Comparison of ENCODE assay signal across 8 cellular contexts in genomic region chr11:118252688-118253087, GRCh38. TPM values are rescaled to one million over a fixed set of nuclear protein-coding genes. Genes with fewer than 3 reads are reported as not detected.
DNase-seq lines count a peak whose midpoint lies in the region; ATAC-seq, FAIRE-seq and TF ChIP-seq lines count a peak whose summit lies in the region.

No MANE protein-coding gene starts in this region.

- H3K9ac ChIP-seq in K562 (ENCODE audit: insufficient read depth in 1 of 2, low read depth in 2 of 2, low read length in 2 of 2) = no peak overlapping the region

- no peaks in the 10 kb centered on the region; a peak in 1 of 5 replicates for H3K27me3 ChIP-seq in K562 (ENCODE audit: control insufficient read depth in 2 of 2, insufficient read depth in 2 of 2, low read length in 2 of 2)

- TF ChIP-seq POLR2A in K562 (conservative IDR thresholded peaks at IDR 0.05) = no peak

- WGBS in K562 (ENCODE audit: insufficient coverage, low coverage, missing lambda C conversion rate) = 56% methylated on average over 3 of the region's 3 CpGs

- H3K4me3 Mint-ChIP-seq in Calu3 (ENCODE audit: low read depth, unreplicated experiment) = peak overlapping the region; percentile 81
- H3K4me3 Mint-ChIP-seq in natural killer cell treated with Interleukin-12 subunit alpha and Interleukin-12 subunit beta and Interleukin-15 and Interleukin-18, amount 100 ng/mL, for 72 hours = peak overlapping the region; percentile 97

- peak overlapping the region; percentile 94; the same call in 1 of the 2 replicates for H3K4me2 ChIP-seq in K562 (ENCODE audit: insufficient read depth, low read length)

- H3K9me3 Mint-ChIP-seq in Calu3 (ENCODE audit: low read depth, unreplicated experiment) = no peaks in the 10 kb centered on the region
- H3K9me3 Mint-ChIP-seq in natural killer cell treated with Interleukin-12 subunit alpha and Interleukin-12 subunit beta and Interleukin-15 and Interleukin-18, amount 100 ng/mL, for 72 hours = no peaks in the 10 kb centered on the region

- H4K20me1 ChIP-seq in K562 (replicated peaks; ENCODE audit: control insufficient read depth, insufficient read depth, low read length) = no peaks in the 10 kb centered on the region

- H3K9me1 ChIP-seq in K562 (ENCODE audit: control insufficient read depth, insufficient read depth, low read length) = no peaks in the 10 kb centered on the region

- no peak for FAIRE-seq in K562 (lab: Jason Lieb, UNC)

- DNase-seq in Calu3 (no peak), K562 (ENCODE audit: extremely low read depth in 1 of 4, low spot score in 3 of 4) (no peak), NCI-H345 treated with DMSO at 0.1 percent for 48 hours (lab: John Stamatoyannopoulos, UW; ENCODE audit: unreplicated experiment) (no peak), superior temporal gyrus (ENCODE audit: extremely low spot score) (no peak)
- no peak for DNase-seq in natural killer cell treated with Interleukin-12 subunit alpha and Interleukin-12 subunit beta and Interleukin-15 and Interleukin-18, amount 100 ng/mL, for 72 hours (ENCODE audit: low spot score)

- in situ Hi-C loops in K562 (cut with MboI) = no loop called here

- POLR2A ChIA-PET in K562 (lab: Yijun Ruan, JAX) = interaction anchor here (0.6 to 1.3 kb wide), 2 partner anchors 11 kb away, joined by 3 to 5 read pairs; partner anchors contain the start of gene MPZL2

- CTCF ChIA-PET in Calu3 (lab: Charles Lee) = interaction anchor here (0.9 to 2.2 kb wide), 5 partner anchors 11 to 81 kb away, joined by 3 to 7 read pairs (median 3); partner anchors contain the start of gene MPZL2
- CTCF ChIA-PET in K562 (lab: Yijun Ruan, JAX; ENCODE audit: low intra/inter-chr PET ratio) = no interaction called here

- H3K9me3 ChIP-seq in K562 (replicated peaks; ENCODE audit: control insufficient read depth, insufficient read depth, low read depth, low read length) = no peaks in the 10 kb centered on the region; the same call in 1 of the 2 replicates

- H3K27ac ChIP-seq in K562 (ENCODE audit: extremely low read depth, low read depth, low read length) = no peak overlapping the region

- no TSS peak for BruUV-seq in Calu3 (replicated peaks; lab: Mats Ljungman, UMichigan)
- no TSS peak for BruUV-seq in K562 (replicated peaks; lab: Mats Ljungman, UMichigan)

- no peaks in the 10 kb centered on the region for H3K27me3 Mint-ChIP-seq in Calu3 (ENCODE audit: unreplicated experiment)
- no peaks in the 10 kb centered on the region for H3K27me3 Mint-ChIP-seq in natural killer cell treated with Interleukin-12 subunit alpha and Interleukin-12 subunit beta and Interleukin-15 and Interleukin-18, amount 100 ng/mL, for 72 hours

- peaks cover 24% of the 10 kb centered on the region for H3K36me3 Mint-ChIP-seq in Calu3 (ENCODE audit: insufficient read depth, unreplicated experiment)
- H3K36me3 Mint-ChIP-seq in natural killer cell treated with Interleukin-12 subunit alpha and Interleukin-12 subunit beta and Interleukin-15 and Interleukin-18, amount 100 ng/mL, for 72 hours = no peaks in the 10 kb centered on the region

- no peak for TF ChIP-seq EP300 in K562 (IDR thresholded peaks at IDR 0.05; ENCODE audit: low read length)

- H3K27ac Mint-ChIP-seq in Calu3 (ENCODE audit: unreplicated experiment) = peak overlapping the region; percentile 99
- peak overlapping the region; percentile 98 to 99 for H3K27ac Mint-ChIP-seq in natural killer cell treated with Interleukin-12 subunit alpha and Interleukin-12 subunit beta and Interleukin-15 and Interleukin-18, amount 100 ng/mL, for 72 hours

- H2AFZ ChIP-seq in K562 (ENCODE audit: low read depth, low read length) = peak overlapping the region; percentile 100

- intact Hi-C loops in Calu3 (cut with micrococcal nuclease; ENCODE audit: unreplicated experiment) (no loop called here), K562 (cut with micrococcal nuclease) (no loop called here)

- peaks cover 11% of the 10 kb centered on the region for H3K4me1 Mint-ChIP-seq in Calu3 (ENCODE audit: low read depth, unreplicated experiment)
- H3K4me1 Mint-ChIP-seq in natural killer cell treated with Interleukin-12 subunit alpha and Interleukin-12 subunit beta and Interleukin-15 and Interleukin-18, amount 100 ng/mL, for 72 hours (ENCODE audit: low read depth in 2 of 2) = peaks cover 21% of the 10 kb centered on the region in 2 donors

- no peak for TF ChIP-seq RAD21 in K562 (CRISPR knock-in tag; conservative IDR thresholded peaks at IDR 0.05 in 1 of 2, IDR thresholded peaks at IDR 0.05 in 1 of 2)

- peaks cover 0 to 3% of the 10 kb centered on the region in 2 experiments; a peak in 1 of 5 replicates for H3K4me1 ChIP-seq in K562 (replicated peaks in 1 of 2; ENCODE audit: control insufficient read depth in 2 of 2, insufficient read depth in 2 of 2, low read length in 2 of 2)

- TF ChIP-seq CTCF in Calu3 (IDR thresholded peaks at IDR 0.05; ENCODE audit: unreplicated experiment) = no peak
- TF ChIP-seq CTCF in K562 (IDR thresholded peaks at IDR 0.05 in 2 of 3, conservative IDR thresholded peaks at IDR 0.05 in 1 of 3; ENCODE audit: insufficient read depth in 2 of 3, low read depth in 1 of 3, low read length in 3 of 3) = no peak

- no peaks in the 10 kb centered on the region for H3K36me3 ChIP-seq in K562 (ENCODE audit: control insufficient read depth, insufficient read depth, low read length)

- no peak overlapping the region for H3K4me3 ChIP-seq in K562

- H3K79me2 ChIP-seq in K562 (ENCODE audit: control insufficient read depth, insufficient read depth, low read length) = no peaks in the 10 kb centered on the region

- ATAC-seq in HG03175 (IDR thresholded peaks at IDR 0.05; ENCODE audit: unreplicated experiment) (peak; percentile 34), K562 (no peak), HG03280 (IDR thresholded peaks at IDR 0.05; ENCODE audit: unreplicated experiment) (no peak), GM21619 (IDR thresholded peaks at IDR 0.05; ENCODE audit: unreplicated experiment) (no peak)
- no peak for ATAC-seq in natural killer cell treated with Interleukin-12 subunit alpha and Interleukin-12 subunit beta and Interleukin-15 and Interleukin-18, amount 100 ng/mL, for 72 hours

RNA-seq across cellular contexts. Expression of gene MPZL3, which starts 0.5 kb away (rescaled TPM):
- 5.9 and 6.9 TPM in 2 replicates for total RNA-seq in Calu3 (2022)
- total RNA-seq in K562 (2011; cell fraction: chromatin; rRNA removed; ENCODE audit: low replicate concordance) = 0.74 and 1.2 TPM in 2 replicates
- 0.53 and 1.2 TPM in 2 replicates for total RNA-seq in K562 (2011; cell fraction: nucleolus; rRNA removed)
- 1.4 and 2.1 TPM in 2 replicates for total RNA-seq in K562 (2011; cell fraction: nucleoplasm; rRNA removed)
- 1.2 and 1.3 TPM in 2 replicates for total RNA-seq in K562 (2014; rRNA removed)
- total RNA-seq in K562 (2014; rRNA removed; fragmentation: Illumina TruSeq; extraction: Trizol) = 2.5 and 2.9 TPM in 2 replicates
- 1.7 and 1.9 TPM in 2 replicates for total RNA-seq in K562 (2015; rRNA removed; fragmentation: Illumina TruSeq; extraction: Trizol)
- total RNA-seq in K562 (2021) = 1.8 and 2.1 TPM in 2 replicates
- 1.5 and 3.3 TPM in 2 replicates for polyA plus RNA-seq in K562 (2011; rRNA removed)
- 0.42 and 2.3 TPM in 2 replicates for polyA plus RNA-seq in K562 (2011; cell fraction: cytosol; rRNA removed)
- polyA plus RNA-seq in K562 (2011; cell fraction: nucleus; rRNA removed) = 0.58 and 1.9 TPM in 2 replicates
- 2.0 and 3.8 TPM in 2 replicates for polyA plus RNA-seq in K562 (2012)
- polyA plus RNA-seq in K562 (2014; fragmentation: Illumina TruSeq; extraction: Trizol) = 1.5 TPM in 2 replicates
- polyA plus RNA-seq in K562 (2014; fragmentation: Nextera tagmentation; extraction: Ambion mirVana) = 1 to 10 TPM; 1.6 to 2.9 TPM
- polyA plus RNA-seq in K562 (2014; rRNA removed) = 0.97 and 1.1 TPM in 2 replicates
- 3.3 and 8.2 TPM in 2 replicates for polyA minus RNA-seq in K562 (2011; rRNA and poly(A)+ RNA removed)
- polyA minus RNA-seq in K562 (2011; cell fraction: cytosol; rRNA and poly(A)+ RNA removed) = 1.3 and 2.1 TPM in 2 replicates
- polyA minus RNA-seq in K562 (2011; cell fraction: nucleus; rRNA and poly(A)+ RNA removed) = 0.13 and 0.89 TPM in 2 replicates
- total RNA-seq in natural killer cell treated with Interleukin-12 subunit alpha and Interleukin-12 subunit beta and Interleukin-15 and Interleukin-18, amount 100 ng/mL, for 72 hours = 10 to 100 TPM; 10.8 to 12.8 TPM

RNA-seq across cellular contexts. Expression of gene MPZL2, which starts 11.4 kb away (rescaled TPM):
- total RNA-seq in Calu3 (2022) (69.6 and 81.7 TPM in 2 replicates), K562 (2014; rRNA removed) (0.08 TPM in 1 of 2 replicates, not detected in the other), K562 (2014; rRNA removed; fragmentation: Illumina TruSeq; extraction: Trizol) (0.16 TPM in 1 of 2 replicates, not detected in the other), K562 (2015; rRNA removed; fragmentation: Illumina TruSeq; extraction: Trizol) (0.18 and 0.19 TPM in 2 replicates), K562 (2021) (0.09 and 0.29 TPM in 2 replicates)
- not detected in 2 replicates for total RNA-seq in K562 (2011; cell fraction: chromatin; rRNA removed; ENCODE audit: low replicate concordance)
- not detected in 2 replicates for total RNA-seq in K562 (2011; cell fraction: nucleolus; rRNA removed)
- total RNA-seq in K562 (2011; cell fraction: nucleoplasm; rRNA removed) = not detected in 2 replicates
- polyA plus RNA-seq in K562 (2011; rRNA removed) (0.17 and 0.38 TPM in 2 replicates), K562 (2014; fragmentation: Illumina TruSeq; extraction: Trizol) (0.27 and 0.32 TPM in 2 replicates), K562 (2014; fragmentation: Nextera tagmentation; extraction: Ambion mirVana) (under 1 TPM; 0.14 to 0.28 TPM), K562 (2014; rRNA removed) (0.16 and 0.21 TPM in 2 replicates)
- 0.07 and 0.38 TPM in 2 replicates for polyA plus RNA-seq in K562 (2011; cell fraction: cytosol; rRNA removed)
- polyA plus RNA-seq in K562 (2011; cell fraction: nucleus; rRNA removed) = 0.50 and 0.69 TPM in 2 replicates
- 0.23 and 0.28 TPM in 2 replicates for polyA plus RNA-seq in K562 (2012)
- polyA minus RNA-seq in K562 (2011; rRNA and poly(A)+ RNA removed) = 0.07 and 0.60 TPM in 2 replicates
- not detected in 2 replicates for polyA minus RNA-seq in K562 (2011; cell fraction: cytosol; rRNA and poly(A)+ RNA removed)
- polyA minus RNA-seq in K562 (2011; cell fraction: nucleus; rRNA and poly(A)+ RNA removed) = 0.56 TPM in 1 of 2 replicates, not detected in the other
- under 1 TPM in 1 of 2 donors, not detected in 1; 0.45 TPM for total RNA-seq in natural killer cell treated with Interleukin-12 subunit alpha and Interleukin-12 subunit beta and Interleukin-15 and Interleukin-18, amount 100 ng/mL, for 72 hours

RNA-seq across cellular contexts. Expression of gene JAML, which starts 27.9 kb away (rescaled TPM):
- total RNA-seq in Calu3 (2022) (0.07 TPM in 1 of 2 replicates, not detected in the other), K562 (2014; rRNA removed) (0.05 and 0.08 TPM in 2 replicates), K562 (2014; rRNA removed; fragmentation: Illumina TruSeq; extraction: Trizol) (not detected in 2 replicates), K562 (2015; rRNA removed; fragmentation: Illumina TruSeq; extraction: Trizol) (0.19 TPM in 1 of 2 replicates, not detected in the other), K562 (2021) (0.22 and 0.47 TPM in 2 replicates)
- total RNA-seq in K562 (2011; cell fraction: chromatin; rRNA removed; ENCODE audit: low replicate concordance) = not detected in 2 replicates
- not detected in 2 replicates for total RNA-seq in K562 (2011; cell fraction: nucleolus; rRNA removed)
- total RNA-seq in K562 (2011; cell fraction: nucleoplasm; rRNA removed) = not detected in 2 replicates
- polyA plus RNA-seq in K562 (2011; rRNA removed) (0.08 TPM in 1 of 2 replicates, not detected in the other), K562 (2014; fragmentation: Illumina TruSeq; extraction: Trizol) (0.09 and 0.12 TPM in 2 replicates), K562 (2014; fragmentation: Nextera tagmentation; extraction: Ambion mirVana) (under 1 TPM in 1 of 2 experiments, not detected in 1; 0.27 TPM), K562 (2014; rRNA removed) (0.32 TPM in 1 of 2 replicates, not detected in the other)
- polyA plus RNA-seq in K562 (2011; cell fraction: cytosol; rRNA removed) = 0.12 TPM in 1 of 2 replicates, not detected in the other
- polyA plus RNA-seq in K562 (2011; cell fraction: nucleus; rRNA removed) = 0.09 and 0.35 TPM in 2 replicates
- 0.25 and 0.39 TPM in 2 replicates for polyA plus RNA-seq in K562 (2012)
- polyA minus RNA-seq in K562 (2011; rRNA and poly(A)+ RNA removed) = not detected in 2 replicates
- not detected in 2 replicates for polyA minus RNA-seq in K562 (2011; cell fraction: cytosol; rRNA and poly(A)+ RNA removed)
- under 0.01 TPM in 1 of 2 replicates, not detected in the other for polyA minus RNA-seq in K562 (2011; cell fraction: nucleus; rRNA and poly(A)+ RNA removed)
- total RNA-seq in natural killer cell treated with Interleukin-12 subunit alpha and Interleukin-12 subunit beta and Interleukin-15 and Interleukin-18, amount 100 ng/mL, for 72 hours = 1 to 10 TPM; 1.4 to 8.5 TPM

RNA-seq across cellular contexts. Expression of gene CD3E, which starts 51.8 kb away (rescaled TPM):
- total RNA-seq in Calu3 (2022) = not detected in 2 replicates
- 0.25 TPM in 1 of 2 replicates, not detected in the other for total RNA-seq in K562 (2011; cell fraction: chromatin; rRNA removed; ENCODE audit: low replicate concordance)
- total RNA-seq in K562 (2011; cell fraction: nucleolus; rRNA removed) = 0.17 TPM in 1 of 2 replicates, not detected in the other
- total RNA-seq in K562 (2011; cell fraction: nucleoplasm; rRNA removed) = not detected in 2 replicates
- total RNA-seq in K562 (2014; rRNA removed) = not detected in 2 replicates
- not detected in 2 replicates for total RNA-seq in K562 (2014; rRNA removed; fragmentation: Illumina TruSeq; extraction: Trizol)
- 0.11 TPM in 1 of 2 replicates, not detected in the other for total RNA-seq in K562 (2015; rRNA removed; fragmentation: Illumina TruSeq; extraction: Trizol)
- total RNA-seq in K562 (2021) = 0.62 and 1.1 TPM in 2 replicates
- 0.07 and 0.11 TPM in 2 replicates for polyA plus RNA-seq in K562 (2011; rRNA removed)
- polyA plus RNA-seq in K562 (2011; cell fraction: cytosol; rRNA removed) = 0.12 and 0.21 TPM in 2 replicates
- polyA plus RNA-seq in K562 (2011; cell fraction: nucleus; rRNA removed) = 0.10 TPM in 1 of 2 replicates, not detected in the other
- polyA plus RNA-seq in K562 (2012) = 0.35 and 1.8 TPM in 2 replicates
- 0.25 and 0.36 TPM in 2 replicates for polyA plus RNA-seq in K562 (2014; fragmentation: Illumina TruSeq; extraction: Trizol)
- not detected for polyA plus RNA-seq in K562 (2014; fragmentation: Nextera tagmentation; extraction: Ambion mirVana)
- polyA plus RNA-seq in K562 (2014; rRNA removed) = 0.13 TPM in 1 of 2 replicates, not detected in the other
- 0.14 TPM in 1 of 2 replicates, not detected in the other for polyA minus RNA-seq in K562 (2011; rRNA and poly(A)+ RNA removed)
- not detected in 2 replicates for polyA minus RNA-seq in K562 (2011; cell fraction: cytosol; rRNA and poly(A)+ RNA removed)
- not detected in 2 replicates for polyA minus RNA-seq in K562 (2011; cell fraction: nucleus; rRNA and poly(A)+ RNA removed)
- 100 to 1,000 TPM in 1 of 2 donors, 10 to 100 TPM in 1; 25.7 to 148 TPM for total RNA-seq in natural killer cell treated with Interleukin-12 subunit alpha and Interleukin-12 subunit beta and Interleukin-15 and Interleukin-18, amount 100 ng/mL, for 72 hours

Comparison
In these comparisons a context has a peak if more than half of its experiments do, and no peak if none do; other contexts are left out.
1. RNA of gene MPZL2, which starts 11.4 kb away (total RNA-seq): 69.6 to 81.7 TPM in Calu3; 0.45 TPM in natural killer cell treated with Interleukin-12 subunit alpha and Interleukin-12 subunit beta and Interleukin-15 and Interleukin-18, amount 100 ng/mL, for 72 hours and 0.08 to 0.29 TPM in K562; every median in the first group is over 10 times any median in the second.